Comparison of ENCODE assay signal across 13 cellular contexts in genomic region chr13:76937416-76937815, GRCh38. TPM values are rescaled to one million over a fixed set of nuclear protein-coding genes. Genes with fewer than 3 reads are reported as not detected.
A peak's percentile ranks its signal among the peaks of the same experiment; 100 is the strongest.
DNase-seq lines count a peak whose midpoint lies in the region; ATAC-seq and TF ChIP-seq lines count a peak whose summit lies in the region.
"Had no signal": no experiment of that assay in that cellular context is flagged by ENCODE, and none has a peak within 500 bp of the region (broad histone marks: within the 10 kb centered on the region; RNA-seq: fewer than 3 reads in every experiment).

No MANE protein-coding gene starts in this region.

- H3K4me3 Mint-ChIP-seq in endothelial cell (ENCODE audit: unreplicated experiment), result no peak overlapping the region
- H3K4me3 Mint-ChIP-seq: activated CD8-positive, alpha-beta memory T cell treated with anti-CD3 and anti-CD28 coated beads, Interleukin-2, amount 10 ng/mL, durations not matched to agents 7 days and 5 days; CD8-positive, alpha-beta T cell; T-cell had no signal

- no peaks in the 10 kb centered on the region for H3K4me1 ChIP-seq in OCI-LY7 (ENCODE audit: insufficient read depth, low read length, poor library complexity, severe bottlenecking)
- H3K4me1 ChIP-seq: HAP-1 had no signal

- no peaks in the 10 kb centered on the region for H3K36me3 ChIP-seq in OCI-LY7 (ENCODE audit: insufficient read depth, low read length)
- H3K36me3 ChIP-seq: HAP-1 had no signal

- DNase-seq in ACHN (peak; percentile 27), HK-2 (ENCODE audit: unreplicated experiment) (peak; percentile 2), amniotic stem cell (lab: John Stamatoyannopoulos, UW) (peak; percentile 79), iris pigment epithelial cell (ENCODE audit: low read depth) (peak; percentile 96), endothelial cell (ENCODE audit: low spot score) (no peak), OCI-LY7 (ENCODE audit: low spot score) (no peak)
- DNase-seq: activated CD8-positive, alpha-beta memory T cell treated with anti-CD3 and anti-CD28 coated beads, Interleukin-2, amount 10 ng/mL, durations not matched to agents 7 days and 5 days; CD8-positive, alpha-beta T cell; dorsolateral prefrontal cortex; T-cell had no signal

- no peak for ATAC-seq in GM18519 (IDR thresholded peaks at IDR 0.05; ENCODE audit: low FRiP score, unreplicated experiment)
- no peak for ATAC-seq in GM18517 (IDR thresholded peaks at IDR 0.05; ENCODE audit: unreplicated experiment)
- ATAC-seq: activated CD8-positive, alpha-beta memory T cell treated with anti-CD3 and anti-CD28 coated beads, Interleukin-2, amount 10 ng/mL, durations not matched to agents 7 days and 5 days; CD8-positive, alpha-beta T cell; T-cell had no signal

- no peaks in the 10 kb centered on the region for H3K9me3 Mint-ChIP-seq in endothelial cell (ENCODE audit: unreplicated experiment)
- H3K9me3 Mint-ChIP-seq: T-cell had no signal

- H2AFZ ChIP-seq in OCI-LY7 (ENCODE audit: low read length), result no peak overlapping the region

- H3K9me3 ChIP-seq in OCI-LY7 (ENCODE audit: low read length), result no peaks in the 10 kb centered on the region
- H3K9me3 ChIP-seq: HAP-1 had no signal

- CTCF ChIA-PET in OCI-LY7 (lab: Charles Lee; ENCODE audit: unreplicated experiment), result no interaction called here

- no peak overlapping the region for H3K27ac ChIP-seq in OCI-LY7 (ENCODE audit: low read depth, low read length, poor library complexity, severe bottlenecking)
- H3K27ac ChIP-seq: dorsolateral prefrontal cortex had no signal

- H3K27ac Mint-ChIP-seq in endothelial cell (ENCODE audit: unreplicated experiment), result no peak overlapping the region
- H3K27ac Mint-ChIP-seq: activated CD8-positive, alpha-beta memory T cell treated with anti-CD3 and anti-CD28 coated beads, Interleukin-2, amount 10 ng/mL, durations not matched to agents 7 days and 5 days; CD8-positive, alpha-beta T cell; T-cell had no signal

- H3K9me2 ChIP-seq in OCI-LY7 (ENCODE audit: insufficient read depth, low read length), result no peaks in the 10 kb centered on the region

- intact Hi-C loops in OCI-LY7 (cut with micrococcal nuclease; ENCODE audit: unreplicated experiment), result no loop called here

- in situ Hi-C loops in ACHN (cut with HindIII; ENCODE audit: low pct_ligation_motif_present, low pct_unique_long_range_greater_than_20kb, low sequenced_read_pairs), result no loop called here

- no peaks in the 10 kb centered on the region for H3K79me2 ChIP-seq in OCI-LY7 (ENCODE audit: insufficient read depth, low read depth, low read length)

- POLR2A ChIA-PET in OCI-LY7 (lab: Charles Lee), result no interaction called here

- TF ChIP-seq CTCF in endothelial cell (IDR thresholded peaks at IDR 0.05; ENCODE audit: unreplicated experiment), result no peak
- TF ChIP-seq CTCF in OCI-LY7 (conservative IDR thresholded peaks at IDR 0.05; ENCODE audit: low read length), result no peak

- H3K27me3 Mint-ChIP-seq in endothelial cell (ENCODE audit: unreplicated experiment), result peaks cover 1% of the 10 kb centered on the region
- H3K27me3 Mint-ChIP-seq: activated CD8-positive, alpha-beta memory T cell treated with anti-CD3 and anti-CD28 coated beads, Interleukin-2, amount 10 ng/mL, durations not matched to agents 7 days and 5 days; T-cell had no signal

- BruUV-seq in OCI-LY7 (replicated peaks; lab: Mats Ljungman, UMichigan), result no TSS peak

- no peaks in the 10 kb centered on the region for H3K4me1 Mint-ChIP-seq in endothelial cell (ENCODE audit: unreplicated experiment)
- H3K4me1 Mint-ChIP-seq: activated CD8-positive, alpha-beta memory T cell treated with anti-CD3 and anti-CD28 coated beads, Interleukin-2, amount 10 ng/mL, durations not matched to agents 7 days and 5 days; T-cell had no signal

- no peaks in the 10 kb centered on the region for H3K36me3 Mint-ChIP-seq in endothelial cell (ENCODE audit: low read depth, unreplicated experiment)
- H3K36me3 Mint-ChIP-seq: activated CD8-positive, alpha-beta memory T cell treated with anti-CD3 and anti-CD28 coated beads, Interleukin-2, amount 10 ng/mL, durations not matched to agents 7 days and 5 days; CD8-positive, alpha-beta T cell; T-cell had no signal

- H3K4me2 ChIP-seq in OCI-LY7 (ENCODE audit: low read length), result no peak overlapping the region

- H4K20me1 ChIP-seq in OCI-LY7 (ENCODE audit: insufficient read depth, low read length), result no peaks in the 10 kb centered on the region

- H3K4me3 ChIP-seq in OCI-LY7 (ENCODE audit: low read depth, low read length, poor library complexity, severe bottlenecking), result no peak overlapping the region
- H3K4me3 ChIP-seq: dorsolateral prefrontal cortex, HAP-1 had no signal

RNA-seq across cellular contexts. Expression of gene ACOD1, which starts 10.9 kb away (rescaled TPM):
- total RNA-seq in endothelial cell (ENCODE audit: unreplicated experiment) (not detected), OCI-LY7 (2022) (not detected in 2 replicates)
- total RNA-seq in OCI-LY7 (2014; rRNA removed; shearing (Covaris generic)), result not detected in 2 replicates
- total RNA-seq: activated CD8-positive, alpha-beta memory T cell treated with anti-CD3 and anti-CD28 coated beads, Interleukin-2, amount 10 ng/mL, durations not matched to agents 7 days and 5 days; CD8-positive, alpha-beta T cell; dorsolateral prefrontal cortex; T-cell had no signal

RNA-seq across cellular contexts. Expression of gene KCTD12, which starts 51.2 kb away (rescaled TPM):
- 9.6 TPM for total RNA-seq in endothelial cell (ENCODE audit: unreplicated experiment)
- not detected in 2 replicates for total RNA-seq in OCI-LY7 (2014; rRNA removed; shearing (Covaris generic))
- total RNA-seq in OCI-LY7 (2022), result 0.08 and 0.13 TPM in 2 replicates

RNA-seq across cellular contexts. Expression of gene CLN5, which starts 54.5 kb away (rescaled TPM):
- total RNA-seq in endothelial cell (ENCODE audit: unreplicated experiment), result 10.9 TPM
- 10.1 and 11.7 TPM in 2 replicates for total RNA-seq in OCI-LY7 (2014; rRNA removed; shearing (Covaris generic))
- 12.7 and 13.2 TPM in 2 replicates for total RNA-seq in OCI-LY7 (2022)

Comparison
In these comparisons a context has a peak if more than half of its experiments do, and no peak if none do; other contexts are left out.
1. DNase-seq: peak in ACHN (single experiment), HK-2 (single experiment), amniotic stem cell (single experiment) and iris pigment epithelial cell (single experiment); none in endothelial cell (single experiment) and OCI-LY7 (single experiment).